In genomic region chr1:5601516-5601915, GRCh38 we compare ENCODE assay signal across 21 cellular contexts.
"Had no signal": no experiment of that assay in that cellular context is flagged by ENCODE, and none has a peak within 500 bp of the region (broad histone marks: within the 10 kb centered on the region; RNA-seq: fewer than 3 reads in every experiment).

No MANE protein-coding gene starts in this region.

- H3K79me2 ChIP-seq: parathyroid adenoma had no signal

- H2AFZ ChIP-seq: parathyroid adenoma had no signal

- H3K4me3 ChIP-seq: breast epithelium, coronary artery, heart left ventricle, thoracic aorta, upper lobe of left lung had no signal

- H3K4me1 ChIP-seq: parathyroid adenoma had no signal

- H3K4me3 Mint-ChIP-seq: activated naive CD4-positive, alpha-beta T cell treated with anti-CD3 and anti-CD28 coated beads for 36 hours; activated naive CD8-positive, alpha-beta T cell treated with anti-CD3 and anti-CD28 coated beads, Interleukin-2, amount 10 ng/mL, durations not matched to agents 7 days and 5 days; activated T-cell treated with anti-CD3 and anti-CD28 coated beads, Interleukin-2, amount 50 U/mL, for 72 hours; naive B cell; stimulated activated effector memory CD8-positive, alpha-beta T cell treated with anti-CD3 and anti-CD28 coated beads, Interleukin-12 subunit alpha, Interleukin-12 subunit beta, amount 100 ng/mL, for 72 hours; WTC11 had no signal

- ATAC-seq: activated T-cell treated with anti-CD3 and anti-CD28 coated beads, Interleukin-2, amount 50 U/mL, for 72 hours; heart left ventricle; sciatic nerve; stimulated activated effector memory CD8-positive, alpha-beta T cell treated with anti-CD3 and anti-CD28 coated beads, Interleukin-12 subunit alpha, Interleukin-12 subunit beta, amount 100 ng/mL, for 72 hours; WTC11 had no signal

- H3K4me1 Mint-ChIP-seq: activated naive CD8-positive, alpha-beta T cell treated with anti-CD3 and anti-CD28 coated beads, Interleukin-2, amount 10 ng/mL, durations not matched to agents 7 days and 5 days; naive B cell; stimulated activated effector memory CD8-positive, alpha-beta T cell treated with anti-CD3 and anti-CD28 coated beads, Interleukin-12 subunit alpha, Interleukin-12 subunit beta, amount 100 ng/mL, for 72 hours; WTC11 had no signal

- H3K36me3 ChIP-seq: breast epithelium, heart left ventricle, neutrophil, thoracic aorta, upper lobe of left lung had no signal

- H3K9me3 ChIP-seq: breast epithelium, heart left ventricle, neutrophil, thoracic aorta, upper lobe of left lung had no signal

- H3K9me3 Mint-ChIP-seq: activated naive CD4-positive, alpha-beta T cell treated with anti-CD3 and anti-CD28 coated beads for 36 hours; activated naive CD8-positive, alpha-beta T cell treated with anti-CD3 and anti-CD28 coated beads, Interleukin-2, amount 10 ng/mL, durations not matched to agents 7 days and 5 days had no signal

- H3K9ac ChIP-seq: parathyroid adenoma had no signal

- H3K27me3 ChIP-seq: upper lobe of left lung had no signal

- FAIRE-seq: islet of Langerhans, small intestine had no signal

- H3K36me3 Mint-ChIP-seq: activated naive CD8-positive, alpha-beta T cell treated with anti-CD3 and anti-CD28 coated beads, Interleukin-2, amount 10 ng/mL, durations not matched to agents 7 days and 5 days; naive B cell; stimulated activated effector memory CD8-positive, alpha-beta T cell treated with anti-CD3 and anti-CD28 coated beads, Interleukin-12 subunit alpha, Interleukin-12 subunit beta, amount 100 ng/mL, for 72 hours had no signal

- H3K27ac ChIP-seq: breast epithelium, coronary artery, epithelial cell of prostate, heart left ventricle, neutrophil, parathyroid adenoma, thoracic aorta, upper lobe of left lung had no signal

- H3K27ac Mint-ChIP-seq: activated naive CD4-positive, alpha-beta T cell treated with anti-CD3 and anti-CD28 coated beads for 36 hours; activated naive CD8-positive, alpha-beta T cell treated with anti-CD3 and anti-CD28 coated beads, Interleukin-2, amount 10 ng/mL, durations not matched to agents 7 days and 5 days; activated T-cell treated with anti-CD3 and anti-CD28 coated beads, Interleukin-2, amount 50 U/mL, for 72 hours; naive B cell; stimulated activated effector memory CD8-positive, alpha-beta T cell treated with anti-CD3 and anti-CD28 coated beads, Interleukin-12 subunit alpha, Interleukin-12 subunit beta, amount 100 ng/mL, for 72 hours; WTC11 had no signal

- DNase-seq: activated effector memory CD4-positive, alpha-beta T cell treated with Interleukin-2 at 50 U/mL for 16 hours; activated naive CD4-positive, alpha-beta T cell treated with anti-CD3 and anti-CD28 coated beads for 36 hours; activated naive CD8-positive, alpha-beta T cell treated with anti-CD3 and anti-CD28 coated beads, Interleukin-2, amount 10 ng/mL, durations not matched to agents 7 days and 5 days; activated T-cell treated with anti-CD3 and anti-CD28 coated beads, Interleukin-2, amount 50 U/mL, for 72 hours; amniotic stem cell; heart left ventricle; naive B cell; small intestine; stimulated activated CD4-positive, alpha-beta T cell treated with anti-CD3 and anti-CD28 coated beads, Interleukin-2, amount 100 ng/mL, for 24 hours; T-helper 9 cell had no signal
